In genomic region chr9:110125763-110126351, GRCh38 we compare ENCODE assay signal across 1 cellular context.
TF ChIP-seq lines count a peak whose summit lies in the region.

No MANE protein-coding gene starts in this region.

TF ChIP-seq in GM12878, 131 proteins besides CTCF, POLR2A, EP300 and RAD21 (continued from another document):
- TF ChIP-seq SKIL (IDR thresholded peaks at IDR 0.05; ENCODE audit: low read depth, poor library complexity, severe bottlenecking): peak; percentile 28
- peak; percentile 80 for TF ChIP-seq RUNX3 (IDR thresholded peaks at IDR 0.05; ENCODE audit: low read length)
- 0 out of 2 replicates have a peak, but pooled peaks have one; percentile 30 for TF ChIP-seq GATAD2B (conservative IDR thresholded peaks at IDR 0.05; ENCODE audit: low read depth)
- TF ChIP-seq ZNF24 (IDR thresholded peaks at IDR 0.05): peak; percentile 74
- 0 out of 2 replicates have a peak, but pooled peaks have one; percentile 9 for TF ChIP-seq EED (IDR thresholded peaks at IDR 0.05; ENCODE audit: low read depth)
- no peak for TF ChIP-seq TAF1 (IDR thresholded peaks at IDR 0.05; ENCODE audit: borderline replicate concordance, low read depth, low read length)
- peak; percentile 51; the same call in 1 of the 2 replicates for TF ChIP-seq IKZF1 (conservative IDR thresholded peaks at IDR 0.05)
- TF ChIP-seq ZBED1 (IDR thresholded peaks at IDR 0.05; ENCODE audit: borderline replicate concordance): no peak
- TF ChIP-seq ATF3 (IDR thresholded peaks at IDR 0.05; ENCODE audit: borderline replicate concordance, extremely low read depth, low read depth, low read length): no peak
- TF ChIP-seq MEF2B (IDR thresholded peaks at IDR 0.05; ENCODE audit: partially characterized antibody, poor library complexity, severe bottlenecking): peak; percentile 55
- peak; percentile 71; the same call in 1 of the 2 replicates for TF ChIP-seq ZNF384 (IDR thresholded peaks at IDR 0.05; ENCODE audit: borderline replicate concordance, low read depth, low read length)
- TF ChIP-seq KAT2A (conservative IDR thresholded peaks at IDR 0.05; ENCODE audit: control insufficient read depth, low read depth, low read length): no peak
- TF ChIP-seq MEF2A (IDR thresholded peaks at IDR 0.05; ENCODE audit: insufficient read depth, low read depth, low read length): 0 out of 2 replicates have a peak, but pooled peaks have one; percentile 29
- TF ChIP-seq ZNF622 (IDR thresholded peaks at IDR 0.05): no peak
- TF ChIP-seq USF1 (IDR thresholded peaks at IDR 0.05; ENCODE audit: borderline replicate concordance, extremely low read length, insufficient read depth, low read depth, low read length): no peak
- TF ChIP-seq TBL1XR1 (IDR thresholded peaks at IDR 0.05; ENCODE audit: low read depth, low read length): no peak
